Comparison of ENCODE assay signal across 8 cellular contexts in genomic region chr11:16902979-16903378, GRCh38.
DNase-seq lines count a peak whose midpoint lies in the region; ATAC-seq and TF ChIP-seq lines count a peak whose summit lies in the region.
"Had no signal": no experiment of that assay in that cellular context is flagged by ENCODE, and none has a peak within 500 bp of the region (broad histone marks: within the 10 kb centered on the region; RNA-seq: fewer than 3 reads in every experiment).

No MANE protein-coding gene starts in this region.

- no peak for TF ChIP-seq CTCF in GM23338 (conservative IDR thresholded peaks at IDR 0.05; ENCODE audit: low read depth in 2 of 2)

- H3K79me2 ChIP-seq in GM23338 (replicated peaks; ENCODE audit: insufficient read depth), result no peaks in the 10 kb centered on the region

- H3K27me3 Mint-ChIP-seq in memory B cell (no peaks in the 10 kb centered on the region), GM23338 (ENCODE audit: insufficient read depth, low read depth, poor library complexity) (no peaks in the 10 kb centered on the region)

- no peak overlapping the region for H2AFZ ChIP-seq in GM23338

- no peaks in the 10 kb centered on the region; the same call in 1 of the 2 replicates for H3K9me2 ChIP-seq in GM23338 (ENCODE audit: insufficient read depth)

- peaks cover 30% of the 10 kb centered on the region for H3K4me1 Mint-ChIP-seq in memory B cell
- peaks cover 28% of the 10 kb centered on the region for H3K4me1 Mint-ChIP-seq in GM23338

- no peak overlapping the region for H3K4me3 ChIP-seq in GM23338

- no peaks in the 10 kb centered on the region for H3K9me3 Mint-ChIP-seq in memory B cell
- peaks cover 5% of the 10 kb centered on the region for H3K9me3 Mint-ChIP-seq in GM23338

- no peak overlapping the region for H3K4me2 ChIP-seq in GM23338

- no peak overlapping the region for H3K27ac ChIP-seq in GM23338 (ENCODE audit: low read depth)
- H3K27ac ChIP-seq: VCaP had no signal

- H3K36me3 ChIP-seq in GM23338 (ENCODE audit: insufficient read depth), result no peaks in the 10 kb centered on the region

- H3K27me3 ChIP-seq in GM23338 (ENCODE audit: insufficient read depth), result no peaks in the 10 kb centered on the region

- ATAC-seq in GM18870 (IDR thresholded peaks at IDR 0.05; ENCODE audit: unreplicated experiment) (peak; percentile 70), GM21737 (IDR thresholded peaks at IDR 0.05; ENCODE audit: unreplicated experiment) (peak; percentile 70), memory B cell (ENCODE audit: low read depth) (peak; percentile 74), GM23338 (no peak)

- H3F3A ChIP-seq in GM23338 (replicated peaks; ENCODE audit: low read depth), result no peaks in the 10 kb centered on the region

- DNase-seq in HT1080 (ENCODE audit: low read depth) (peak; percentile 31), memory B cell (ENCODE audit: low spot score in 2 of 2) (no peak), iPS-NIHi7 (ENCODE audit: extremely low spot score) (no peak), GM23338 (ENCODE audit: low spot score) (no peak), NCI-H82 treated with DMSO at 0.1 percent for 48 hours (lab: John Stamatoyannopoulos, UW; ENCODE audit: unreplicated experiment) (no peak)

- H4K20me1 ChIP-seq in GM23338 (replicated peaks; ENCODE audit: insufficient read depth), result no peaks in the 10 kb centered on the region

- H3K27ac Mint-ChIP-seq in memory B cell, result peak overlapping the region; percentile 91
- H3K27ac Mint-ChIP-seq in GM23338, result no peak overlapping the region

- H3K4me3 Mint-ChIP-seq in memory B cell (peak overlapping the region; percentile 59), GM23338 (no peak overlapping the region)

- H3K36me3 Mint-ChIP-seq in memory B cell (peaks cover 2% of the 10 kb centered on the region), GM23338 (ENCODE audit: low read depth) (peaks cover 6% of the 10 kb centered on the region)

- H3K4me1 ChIP-seq in GM23338 (ENCODE audit: insufficient read depth), result peaks cover 28% of the 10 kb centered on the region

TF ChIP-seq in GM23338, 12 proteins besides CTCF, POLR2A, EP300 and RAD21:
- TF ChIP-seq, protein P1, sequence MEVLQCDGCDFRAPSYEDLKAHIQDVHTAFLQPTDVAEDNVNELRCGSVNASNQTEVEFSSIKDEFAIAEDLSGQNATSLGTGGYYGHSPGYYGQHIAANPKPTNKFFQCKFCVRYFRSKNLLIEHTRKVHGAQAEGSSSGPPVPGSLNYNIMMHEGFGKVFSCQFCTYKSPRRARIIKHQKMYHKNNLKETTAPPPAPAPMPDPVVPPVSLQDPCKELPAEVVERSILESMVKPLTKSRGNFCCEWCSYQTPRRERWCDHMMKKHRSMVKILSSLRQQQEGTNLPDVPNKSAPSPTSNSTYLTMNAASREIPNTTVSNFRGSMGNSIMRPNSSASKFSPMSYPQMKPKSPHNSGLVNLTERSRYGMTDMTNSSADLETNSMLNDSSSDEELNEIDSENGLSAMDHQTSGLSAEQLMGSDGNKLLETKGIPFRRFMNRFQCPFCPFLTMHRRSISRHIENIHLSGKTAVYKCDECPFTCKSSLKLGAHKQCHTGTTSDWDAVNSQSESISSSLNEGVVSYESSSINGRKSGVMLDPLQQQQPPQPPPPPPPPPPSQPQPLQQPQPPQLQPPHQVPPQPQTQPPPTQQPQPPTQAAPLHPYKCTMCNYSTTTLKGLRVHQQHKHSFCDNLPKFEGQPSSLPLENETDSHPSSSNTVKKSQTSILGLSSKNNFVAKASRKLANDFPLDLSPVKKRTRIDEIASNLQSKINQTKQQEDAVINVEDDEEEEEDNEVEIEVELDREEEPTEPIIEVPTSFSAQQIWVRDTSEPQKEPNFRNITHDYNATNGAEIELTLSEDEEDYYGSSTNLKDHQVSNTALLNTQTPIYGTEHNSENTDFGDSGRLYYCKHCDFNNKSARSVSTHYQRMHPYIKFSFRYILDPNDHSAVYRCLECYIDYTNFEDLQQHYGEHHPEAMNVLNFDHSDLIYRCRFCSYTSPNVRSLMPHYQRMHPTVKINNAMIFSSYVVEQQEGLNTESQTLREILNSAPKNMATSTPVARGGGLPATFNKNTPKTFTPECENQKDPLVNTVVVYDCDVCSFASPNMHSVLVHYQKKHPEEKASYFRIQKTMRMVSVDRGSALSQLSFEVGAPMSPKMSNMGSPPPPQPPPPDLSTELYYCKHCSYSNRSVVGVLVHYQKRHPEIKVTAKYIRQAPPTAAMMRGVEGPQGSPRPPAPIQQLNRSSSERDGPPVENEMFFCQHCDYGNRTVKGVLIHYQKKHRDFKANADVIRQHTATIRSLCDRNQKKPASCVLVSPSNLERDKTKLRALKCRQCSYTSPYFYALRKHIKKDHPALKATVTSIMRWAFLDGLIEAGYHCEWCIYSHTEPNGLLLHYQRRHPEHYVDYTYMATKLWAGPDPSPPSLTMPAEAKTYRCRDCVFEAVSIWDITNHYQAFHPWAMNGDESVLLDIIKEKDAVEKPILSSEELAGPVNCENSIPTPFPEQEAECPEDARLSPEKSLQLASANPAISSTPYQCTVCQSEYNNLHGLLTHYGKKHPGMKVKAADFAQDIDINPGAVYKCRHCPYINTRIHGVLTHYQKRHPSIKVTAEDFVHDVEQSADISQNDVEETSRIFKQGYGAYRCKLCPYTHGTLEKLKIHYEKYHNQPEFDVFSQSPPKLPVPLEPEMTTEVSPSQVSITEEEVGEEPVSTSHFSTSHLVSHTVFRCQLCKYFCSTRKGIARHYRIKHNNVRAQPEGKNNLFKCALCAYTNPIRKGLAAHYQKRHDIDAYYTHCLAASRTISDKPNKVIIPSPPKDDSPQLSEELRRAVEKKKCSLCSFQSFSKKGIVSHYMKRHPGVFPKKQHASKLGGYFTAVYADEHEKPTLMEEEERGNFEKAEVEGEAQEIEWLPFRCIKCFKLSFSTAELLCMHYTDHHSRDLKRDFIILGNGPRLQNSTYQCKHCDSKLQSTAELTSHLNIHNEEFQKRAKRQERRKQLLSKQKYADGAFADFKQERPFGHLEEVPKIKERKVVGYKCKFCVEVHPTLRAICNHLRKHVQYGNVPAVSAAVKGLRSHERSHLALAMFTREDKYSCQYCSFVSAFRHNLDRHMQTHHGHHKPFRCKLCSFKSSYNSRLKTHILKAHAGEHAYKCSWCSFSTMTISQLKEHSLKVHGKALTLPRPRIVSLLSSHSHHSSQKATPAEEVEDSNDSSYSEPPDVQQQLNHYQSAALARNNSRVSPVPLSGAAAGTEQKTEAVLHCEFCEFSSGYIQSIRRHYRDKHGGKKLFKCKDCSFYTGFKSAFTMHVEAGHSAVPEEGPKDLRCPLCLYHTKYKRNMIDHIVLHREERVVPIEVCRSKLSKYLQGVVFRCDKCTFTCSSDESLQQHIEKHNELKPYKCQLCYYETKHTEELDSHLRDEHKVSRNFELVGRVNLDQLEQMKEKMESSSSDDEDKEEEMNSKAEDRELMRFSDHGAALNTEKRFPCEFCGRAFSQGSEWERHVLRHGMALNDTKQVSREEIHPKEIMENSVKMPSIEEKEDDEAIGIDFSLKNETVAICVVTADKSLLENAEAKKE (CRISPR knock-in tag; IDR thresholded peaks at IDR 0.05), result no peak
- TF ChIP-seq REST (IDR thresholded peaks at IDR 0.05; ENCODE audit: unreplicated experiment), result no peak
- TF ChIP-seq CREB1 (CRISPR knock-in tag; IDR thresholded peaks at IDR 0.05; ENCODE audit: low read depth), result no peak
- no peak for TF ChIP-seq JUNB (IDR thresholded peaks at IDR 0.05; ENCODE audit: unreplicated experiment)
- no peak for TF ChIP-seq POLR2AphosphoS5 (IDR thresholded peaks at IDR 0.05; ENCODE audit: low read depth)
- no peak for TF ChIP-seq EZH2phosphoT487 (IDR thresholded peaks at IDR 0.05; ENCODE audit: unreplicated experiment)
- TF ChIP-seq STAT1 (IDR thresholded peaks at IDR 0.05; ENCODE audit: unreplicated experiment), result no peak
- no peak for TF ChIP-seq ETS1 (IDR thresholded peaks at IDR 0.05)
- TF ChIP-seq NANOG (IDR thresholded peaks at IDR 0.05; ENCODE audit: borderline replicate concordance), result no peak
- TF ChIP-seq ZNF331 (CRISPR knock-in tag; IDR thresholded peaks at IDR 0.05; ENCODE audit: low read depth), result no peak
- no peak for TF ChIP-seq ZNF114 (CRISPR knock-in tag; IDR thresholded peaks at IDR 0.05)
- TF ChIP-seq EZH2 (IDR thresholded peaks at IDR 0.05; ENCODE audit: low read depth, unreplicated experiment), result no peak
